1 cellular context compared by ENCODE assay signal in the genomic region with DNA sequence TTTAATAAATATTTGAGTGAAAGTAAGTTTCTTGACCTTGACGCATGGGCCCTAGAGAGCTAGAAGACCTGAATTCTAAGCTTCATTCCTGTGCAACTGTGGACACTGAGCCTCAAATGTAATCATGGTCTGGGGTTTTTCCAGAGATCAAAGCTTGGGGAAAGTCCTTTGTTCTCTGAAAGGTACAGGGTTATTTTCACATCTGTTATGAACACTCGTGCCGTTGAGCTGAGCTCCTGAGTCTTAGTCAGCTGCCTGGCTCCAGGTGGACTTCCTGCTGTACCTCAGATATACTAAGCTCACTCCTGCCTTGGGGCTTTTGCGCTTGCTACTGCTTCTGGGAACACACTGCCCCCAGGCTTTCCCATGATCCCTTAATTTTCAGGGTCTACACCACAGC.
A peak's percentile ranks its signal among the peaks of the same experiment; 100 is the strongest.
TF ChIP-seq lines count a peak whose summit lies in the region.

No MANE protein-coding gene starts in this region.

TF ChIP-seq in HepG2, 621 proteins besides CTCF, POLR2A, EP300 and RAD21 (continued from another document):
- TF ChIP-seq, protein P1, sequence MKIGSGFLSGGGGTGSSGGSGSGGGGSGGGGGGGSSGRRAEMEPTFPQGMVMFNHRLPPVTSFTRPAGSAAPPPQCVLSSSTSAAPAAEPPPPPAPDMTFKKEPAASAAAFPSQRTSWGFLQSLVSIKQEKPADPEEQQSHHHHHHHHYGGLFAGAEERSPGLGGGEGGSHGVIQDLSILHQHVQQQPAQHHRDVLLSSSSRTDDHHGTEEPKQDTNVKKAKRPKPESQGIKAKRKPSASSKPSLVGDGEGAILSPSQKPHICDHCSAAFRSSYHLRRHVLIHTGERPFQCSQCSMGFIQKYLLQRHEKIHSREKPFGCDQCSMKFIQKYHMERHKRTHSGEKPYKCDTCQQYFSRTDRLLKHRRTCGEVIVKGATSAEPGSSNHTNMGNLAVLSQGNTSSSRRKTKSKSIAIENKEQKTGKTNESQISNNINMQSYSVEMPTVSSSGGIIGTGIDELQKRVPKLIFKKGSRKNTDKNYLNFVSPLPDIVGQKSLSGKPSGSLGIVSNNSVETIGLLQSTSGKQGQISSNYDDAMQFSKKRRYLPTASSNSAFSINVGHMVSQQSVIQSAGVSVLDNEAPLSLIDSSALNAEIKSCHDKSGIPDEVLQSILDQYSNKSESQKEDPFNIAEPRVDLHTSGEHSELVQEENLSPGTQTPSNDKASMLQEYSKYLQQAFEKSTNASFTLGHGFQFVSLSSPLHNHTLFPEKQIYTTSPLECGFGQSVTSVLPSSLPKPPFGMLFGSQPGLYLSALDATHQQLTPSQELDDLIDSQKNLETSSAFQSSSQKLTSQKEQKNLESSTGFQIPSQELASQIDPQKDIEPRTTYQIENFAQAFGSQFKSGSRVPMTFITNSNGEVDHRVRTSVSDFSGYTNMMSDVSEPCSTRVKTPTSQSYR (CRISPR knock-in tag; IDR thresholded peaks at IDR 0.05; ENCODE audit: borderline replicate concordance), result no peak
- TF ChIP-seq ARID5B (CRISPR knock-in tag; IDR thresholded peaks at IDR 0.05) (peak; percentile 70), RCOR2 (CRISPR knock-in tag; IDR thresholded peaks at IDR 0.05) (no peak), TEAD3 (CRISPR knock-in tag; optimal IDR thresholded peaks at IDR 0.05; ENCODE audit: borderline replicate concordance) (peak; percentile 49), NCOA2 (CRISPR knock-in tag; IDR thresholded peaks at IDR 0.05) (peak; percentile 31; the same call in 1 of the 2 replicates), MAFF (IDR thresholded peaks at IDR 0.05; ENCODE audit: low read depth, low read length) (no peak), HMGXB4 (CRISPR knock-in tag; IDR thresholded peaks at IDR 0.05; ENCODE audit: borderline replicate concordance in 1 of 2, low read depth in 1 of 2) (0 out of 4 replicates have a peak, but pooled peaks of 1 of the 2 experiments have one; percentile 3), HNF4G (IDR thresholded peaks at IDR 0.05; ENCODE audit: borderline replicate concordance, low read depth, low read length) (peak; percentile 21; the same call in 1 of the 2 replicates), HNF4G (CRISPR knock-in tag; IDR thresholded peaks at IDR 0.05; ENCODE audit: borderline replicate concordance, low read depth) (no peak), SNAI1 (CRISPR knock-in tag; IDR thresholded peaks at IDR 0.05; ENCODE audit: borderline replicate concordance) (no peak), ZNF414 (CRISPR knock-in tag; IDR thresholded peaks at IDR 0.05) (0 out of 2 replicates have a peak, but pooled peaks have one; percentile 42), ETV5 (CRISPR knock-in tag; IDR thresholded peaks at IDR 0.05; ENCODE audit: borderline replicate concordance) (peak; percentile 56; the same call in 1 of the 2 replicates), ZNF556 (CRISPR knock-in tag; IDR thresholded peaks at IDR 0.05; ENCODE audit: borderline replicate concordance) (peak; percentile 31; the same call in 1 of the 2 replicates), PHF21A (CRISPR knock-in tag; IDR thresholded peaks at IDR 0.05) (0 out of 2 replicates have a peak, but pooled peaks have one; percentile 44), ZNF609 (CRISPR knock-in tag; IDR thresholded peaks at IDR 0.05; ENCODE audit: borderline replicate concordance) (peak; percentile 64; the same call in 1 of the 2 replicates), ZNF619 (CRISPR knock-in tag; IDR thresholded peaks at IDR 0.05) (0 out of 2 replicates have a peak, but pooled peaks have one; percentile 22), TBX2 (CRISPR knock-in tag; IDR thresholded peaks at IDR 0.05; ENCODE audit: borderline replicate concordance) (peak; percentile 45; the same call in 1 of the 2 replicates), ZNF205 (CRISPR knock-in tag; IDR thresholded peaks at IDR 0.05) (0 out of 2 replicates have a peak, but pooled peaks have one; percentile 16), HMG20A (CRISPR knock-in tag; IDR thresholded peaks at IDR 0.05; ENCODE audit: borderline replicate concordance) (peak; percentile 43; the same call in 1 of the 2 replicates), SALL1 (CRISPR knock-in tag; IDR thresholded peaks at IDR 0.05) (peak; percentile 40; the same call in 1 of the 2 replicates), ZNF333 (CRISPR knock-in tag; IDR thresholded peaks at IDR 0.05; ENCODE audit: borderline replicate concordance) (no peak)
- TF ChIP-seq, protein P2, sequence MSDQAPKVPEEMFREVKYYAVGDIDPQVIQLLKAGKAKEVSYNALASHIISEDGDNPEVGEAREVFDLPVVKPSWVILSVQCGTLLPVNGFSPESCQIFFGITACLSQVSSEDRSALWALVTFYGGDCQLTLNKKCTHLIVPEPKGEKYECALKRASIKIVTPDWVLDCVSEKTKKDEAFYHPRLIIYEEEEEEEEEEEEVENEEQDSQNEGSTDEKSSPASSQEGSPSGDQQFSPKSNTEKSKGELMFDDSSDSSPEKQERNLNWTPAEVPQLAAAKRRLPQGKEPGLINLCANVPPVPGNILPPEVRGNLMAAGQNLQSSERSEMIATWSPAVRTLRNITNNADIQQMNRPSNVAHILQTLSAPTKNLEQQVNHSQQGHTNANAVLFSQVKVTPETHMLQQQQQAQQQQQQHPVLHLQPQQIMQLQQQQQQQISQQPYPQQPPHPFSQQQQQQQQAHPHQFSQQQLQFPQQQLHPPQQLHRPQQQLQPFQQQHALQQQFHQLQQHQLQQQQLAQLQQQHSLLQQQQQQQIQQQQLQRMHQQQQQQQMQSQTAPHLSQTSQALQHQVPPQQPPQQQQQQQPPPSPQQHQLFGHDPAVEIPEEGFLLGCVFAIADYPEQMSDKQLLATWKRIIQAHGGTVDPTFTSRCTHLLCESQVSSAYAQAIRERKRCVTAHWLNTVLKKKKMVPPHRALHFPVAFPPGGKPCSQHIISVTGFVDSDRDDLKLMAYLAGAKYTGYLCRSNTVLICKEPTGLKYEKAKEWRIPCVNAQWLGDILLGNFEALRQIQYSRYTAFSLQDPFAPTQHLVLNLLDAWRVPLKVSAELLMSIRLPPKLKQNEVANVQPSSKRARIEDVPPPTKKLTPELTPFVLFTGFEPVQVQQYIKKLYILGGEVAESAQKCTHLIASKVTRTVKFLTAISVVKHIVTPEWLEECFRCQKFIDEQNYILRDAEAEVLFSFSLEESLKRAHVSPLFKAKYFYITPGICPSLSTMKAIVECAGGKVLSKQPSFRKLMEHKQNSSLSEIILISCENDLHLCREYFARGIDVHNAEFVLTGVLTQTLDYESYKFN (CRISPR knock-in tag; conservative IDR thresholded peaks at IDR 0.05), result peak; percentile 66
